10 cellular contexts compared by ENCODE assay signal in genomic region chr1:53061123-53061858, GRCh38. TPM values are rescaled to one million over a fixed set of nuclear protein-coding genes. Genes with fewer than 3 reads are reported as not detected.
DNase-seq lines count a peak whose midpoint lies in the region; ATAC-seq and TF ChIP-seq lines count a peak whose summit lies in the region.
"Had no signal": no experiment of that assay in that cellular context is flagged by ENCODE, and none has a peak within 500 bp of the region (broad histone marks: within the 10 kb centered on the region; RNA-seq: fewer than 3 reads in every experiment).

No MANE protein-coding gene starts in this region.

- CTCF ChIA-PET in T-cell (lab: Charles Lee): no interaction called here
- CTCF ChIA-PET in Calu3 (lab: Charles Lee): no interaction called here

- no peaks in the 10 kb centered on the region for H3K36me3 ChIP-seq in osteoblast (ENCODE audit: insufficient read depth, low read length)

- H3K9me3 Mint-ChIP-seq in T-cell: no peaks in the 10 kb centered on the region
- no peaks in the 10 kb centered on the region for H3K9me3 Mint-ChIP-seq in Calu3 (ENCODE audit: low read depth, unreplicated experiment)
- H3K9me3 Mint-ChIP-seq: IgD-negative memory B cell had no signal

- intact Hi-C loops in cardiac septum (cut with DNase I): loop anchor here (5.0 kb wide), 1 partner anchor 61 kb away; no protein-coding TSS in a partner anchor
- intact Hi-C loops in Calu3 (cut with micrococcal nuclease; ENCODE audit: unreplicated experiment): no loop called here

- no peak overlapping the region for H3K27ac ChIP-seq in osteoblast (ENCODE audit: low read depth, low read length)

- no peaks in the 10 kb centered on the region for H3K79me2 ChIP-seq in osteoblast (ENCODE audit: insufficient read depth, low read length)

- H3K4me1 Mint-ChIP-seq in T-cell (peaks cover 5 to 19% (median 11%) of the 10 kb centered on the region in 3 donors), Calu3 (ENCODE audit: low read depth, unreplicated experiment) (no peaks in the 10 kb centered on the region)
- H3K4me1 Mint-ChIP-seq: IgD-negative memory B cell had no signal

- peaks cover 27% of the 10 kb centered on the region for H3K27me3 ChIP-seq in osteoblast (ENCODE audit: insufficient read depth, low read length)

- H4K20me1 ChIP-seq in osteoblast (ENCODE audit: insufficient read depth, low read length): no peaks in the 10 kb centered on the region

- no peaks in the 10 kb centered on the region for H3K9me3 ChIP-seq in osteoblast (ENCODE audit: low read depth, low read length)

- TF ChIP-seq CTCF in osteoblast (IDR thresholded peaks at IDR 0.05; ENCODE audit: extremely low read depth, low read depth, low read length): no peak
- TF ChIP-seq CTCF in Calu3 (IDR thresholded peaks at IDR 0.05; ENCODE audit: unreplicated experiment): no peak

- peak in 1 of 4 experiments; percentile 28 for ATAC-seq in T-cell (replicated peaks in 1 of 4)
- no peak for ATAC-seq in GM19397 (IDR thresholded peaks at IDR 0.05; ENCODE audit: unreplicated experiment)
- no peak for ATAC-seq in HG03571 (IDR thresholded peaks at IDR 0.05; ENCODE audit: unreplicated experiment)

- H3K4me2 ChIP-seq in osteoblast (ENCODE audit: insufficient read depth, low read length): peak overlapping the region; percentile 83

- BruUV-seq in Calu3 (replicated peaks; lab: Mats Ljungman, UMichigan): no TSS peak

- H3K36me3 Mint-ChIP-seq in T-cell: no peaks in the 10 kb centered on the region
- no peaks in the 10 kb centered on the region for H3K36me3 Mint-ChIP-seq in Calu3 (ENCODE audit: insufficient read depth, unreplicated experiment)
- H3K36me3 Mint-ChIP-seq: IgD-negative memory B cell had no signal

- H3K27me3 Mint-ChIP-seq in T-cell (peaks cover 29 to 49% of the 10 kb centered on the region in 2 donors), Calu3 (ENCODE audit: unreplicated experiment) (peaks cover 37% of the 10 kb centered on the region)

- peaks cover 22% of the 10 kb centered on the region for H3K4me1 ChIP-seq in osteoblast (ENCODE audit: insufficient read depth, low read length)

- no peak overlapping the region for H2AFZ ChIP-seq in osteoblast (ENCODE audit: low read length)

- peak overlapping the region; percentile 41 to 68 (median 50) for H3K4me3 Mint-ChIP-seq in T-cell
- no peak overlapping the region for H3K4me3 Mint-ChIP-seq in Calu3 (ENCODE audit: low read depth, unreplicated experiment)

- DNase-seq in AG08395 (ENCODE audit: low spot score) (peak; percentile 28), T-cell (no peak), cardiac septum (ENCODE audit: low spot score) (peak; percentile 62), osteoblast (ENCODE audit: insufficient read length, low spot score, missing footprints) (peak; percentile 61), dedifferentiated amniotic fluid mesenchymal stem cell (ENCODE audit: extremely low spot score) (no peak), Calu3 (no peak)

- POLR2A ChIA-PET in T-cell (lab: Charles Lee): no interaction called here

- H3K27ac Mint-ChIP-seq in T-cell (no peak overlapping the region), Calu3 (ENCODE audit: unreplicated experiment) (no peak overlapping the region)
- H3K27ac Mint-ChIP-seq: IgD-negative memory B cell had no signal

- H3K4me3 ChIP-seq in osteoblast (ENCODE audit: insufficient read depth, low read length): peak overlapping the region; percentile 74

RNA-seq across cellular contexts. Expression of gene PODN, which starts 0.7 kb away (rescaled TPM):
- total RNA-seq in T-cell (under 1 TPM in 4 of 5 donors, not detected in 1; 0.22 to 0.68 (median 0.46) TPM), cardiac septum (19.4 TPM), osteoblast (43.3 and 52.8 TPM in 2 replicates), Calu3 (2022) (not detected in 2 replicates)
- total RNA-seq: SK-MEL-5 had no signal

Comparison
In these comparisons a context has a peak if more than half of its experiments do, and no peak if none do; other contexts are left out.
1. DNase-seq: peak in AG08395 (single experiment), cardiac septum (single experiment) and osteoblast (single experiment); none in T-cell (0 of 34), dedifferentiated amniotic fluid mesenchymal stem cell (single experiment) and Calu3 (single experiment).
2. RNA of gene PODN, which starts 0.7 kb away (total RNA-seq): 43.3 to 52.8 TPM in osteoblast and 19.4 TPM in cardiac septum (single experiment); 0.22 to 0.68 TPM in T-cell and not detected in Calu3; every median in the first group is over 10 times any median in the second.